30 cellular contexts compared by ENCODE assay signal in genomic region chr7:15174470-15174869, GRCh38.
"Had no signal": no experiment of that assay in that cellular context is flagged by ENCODE, and none has a peak within 500 bp of the region (broad histone marks: within the 10 kb centered on the region; RNA-seq: fewer than 3 reads in every experiment).

No MANE protein-coding gene starts in this region.

- H3K27ac Mint-ChIP-seq: dendritic cell treated with granulocyte-macrophage colony-stimulating factor and Interleukin-4, amounts not matched to agents 40 ng/mL and 50 ng/mL, for 4 days; endodermal cell; mesothelial cell of epicardium; naive B cell; natural killer cell treated with Interleukin-12 subunit alpha and Interleukin-12 subunit beta and Interleukin-15 and Interleukin-18, amount 100 ng/mL, for 72 hours; stimulated activated naive CD8-positive, alpha-beta T cell treated with anti-CD3 and anti-CD28 coated beads, Interleukin-15, amount 100 ng/mL, for 72 hours had no signal

- H3K4me3 Mint-ChIP-seq: dendritic cell treated with granulocyte-macrophage colony-stimulating factor and Interleukin-4, amounts not matched to agents 40 ng/mL and 50 ng/mL, for 4 days; endodermal cell; mesothelial cell of epicardium; naive B cell; natural killer cell treated with Interleukin-12 subunit alpha and Interleukin-12 subunit beta and Interleukin-15 and Interleukin-18, amount 100 ng/mL, for 72 hours; neural crest cell; stimulated activated naive CD8-positive, alpha-beta T cell treated with anti-CD3 and anti-CD28 coated beads, Interleukin-15, amount 100 ng/mL, for 72 hours had no signal

- H3K36me3 ChIP-seq: gastroesophageal sphincter, heart left ventricle, left lung, neutrophil, prostate gland, right atrium auricular region, thyroid gland, vagina had no signal

- H3K27me3 Mint-ChIP-seq: dendritic cell treated with granulocyte-macrophage colony-stimulating factor and Interleukin-4, amounts not matched to agents 40 ng/mL and 50 ng/mL, for 4 days; naive B cell; natural killer cell treated with Interleukin-12 subunit alpha and Interleukin-12 subunit beta and Interleukin-15 and Interleukin-18, amount 100 ng/mL, for 72 hours; stimulated activated naive CD8-positive, alpha-beta T cell treated with anti-CD3 and anti-CD28 coated beads, Interleukin-15, amount 100 ng/mL, for 72 hours had no signal

- ATAC-seq: esophagus mucosa; foreskin keratinocyte; gastroesophageal sphincter; heart left ventricle; left lung; mucosa of descending colon; natural killer cell treated with Interleukin-12 subunit alpha and Interleukin-12 subunit beta and Interleukin-15 and Interleukin-18, amount 100 ng/mL, for 72 hours; stimulated activated naive CD8-positive, alpha-beta T cell treated with anti-CD3 and anti-CD28 coated beads, Interleukin-15, amount 100 ng/mL, for 72 hours had no signal

- H3K36me3 Mint-ChIP-seq: mesothelial cell of epicardium; naive B cell; natural killer cell treated with Interleukin-12 subunit alpha and Interleukin-12 subunit beta and Interleukin-15 and Interleukin-18, amount 100 ng/mL, for 72 hours had no signal

- H2AFZ ChIP-seq: hepatocyte had no signal

- DNase-seq: effector CD8-positive, alpha-beta T cell; endodermal cell; foreskin keratinocyte; heart left ventricle; kidney; left lung; mesenchymal stem cell; mucosa of descending colon; naive B cell; stimulated activated CD4-positive, alpha-beta T cell treated with anti-CD3 and anti-CD28 coated beads, Interleukin-12 subunit alpha, Interleukin-12 subunit beta, amount 100 ng/mL, for 4 hours; stimulated activated CD4-positive, alpha-beta T cell treated with anti-CD3 and anti-CD28 coated beads, Interleukin-1b, Interleukin-23, amount 100 ng/mL, for 48 hours; stimulated activated CD4-positive, alpha-beta T cell treated with anti-CD3 and anti-CD28 coated beads, Interleukin-4, amount 100 ng/mL, for 1 hour; stimulated activated CD8-positive, alpha-beta memory T cell treated with anti-CD3 and anti-CD28 coated beads, Interleukin-4, amount 100 ng/mL, for 48 hours; stimulated activated naive CD4-positive, alpha-beta T cell; stimulated activated naive CD8-positive, alpha-beta T cell treated with anti-CD3 and anti-CD28 coated beads, Interleukin-15, amount 100 ng/mL, for 72 hours; thyroid gland; trophoblast cell had no signal

- H3K79me2 ChIP-seq: hepatocyte had no signal

- H3K27ac ChIP-seq: epithelial cell of prostate, foreskin keratinocyte, gastroesophageal sphincter, heart left ventricle, hepatocyte, left lung, neutrophil, prostate gland, right atrium auricular region, thyroid gland, vagina had no signal

- H3K4me1 ChIP-seq: foreskin keratinocyte, gastroesophageal sphincter, heart left ventricle, left lung, prostate gland, right atrium auricular region, thyroid gland, vagina had no signal

- H3K27me3 ChIP-seq: foreskin keratinocyte, gastroesophageal sphincter, heart left ventricle, hepatocyte, left lung, neutrophil, right atrium auricular region, thyroid gland, vagina had no signal

- H3K4me3 ChIP-seq: gastroesophageal sphincter, heart left ventricle, hepatocyte, left lung, mucosa of descending colon, prostate gland, right atrium auricular region, smooth muscle cell, thyroid gland, vagina had no signal

- H3K4me1 Mint-ChIP-seq: mesothelial cell of epicardium; naive B cell; neural crest cell; stimulated activated naive CD8-positive, alpha-beta T cell treated with anti-CD3 and anti-CD28 coated beads, Interleukin-15, amount 100 ng/mL, for 72 hours had no signal

- H3K9me3 ChIP-seq: gastroesophageal sphincter, left lung, mucosa of descending colon, neutrophil, prostate gland, right atrium auricular region, thyroid gland, vagina had no signal

- H3K9me3 Mint-ChIP-seq: mesothelial cell of epicardium, neural crest cell had no signal

- H3K4me2 ChIP-seq: hepatocyte, smooth muscle cell had no signal
